14 cellular contexts compared by ENCODE assay signal in genomic region chr17:31697838-31698237, GRCh38.
"Had no signal": no experiment of that assay in that cellular context is flagged by ENCODE, and none has a peak within 500 bp of the region (broad histone marks: within the 10 kb centered on the region; RNA-seq: fewer than 3 reads in every experiment).

No MANE protein-coding gene starts in this region.

- H3K4me3 ChIP-seq: lung, prostate gland, uterus had no signal

- ATAC-seq: activated T-cell treated with anti-CD3 and anti-CD28 coated beads, Interleukin-2, amount 50 U/mL, for 4 hours; naive thymus-derived CD8-positive, alpha-beta T cell; sciatic nerve; T-helper 17 cell; WTC11 had no signal

- H3K4me1 Mint-ChIP-seq: activated CD4-positive, alpha-beta memory T cell treated with anti-CD3 and anti-CD28 coated beads, Interleukin-2, amount 10 ng/mL, durations not matched to agents 7 days and 5 days; naive thymus-derived CD8-positive, alpha-beta T cell; T-helper 17 cell had no signal

- H3K4me3 Mint-ChIP-seq: activated CD4-positive, alpha-beta memory T cell treated with anti-CD3 and anti-CD28 coated beads, Interleukin-2, amount 10 ng/mL, durations not matched to agents 7 days and 5 days; activated T-cell treated with anti-CD3 and anti-CD28 coated beads, Interleukin-2, amount 50 U/mL, for 4 hours; naive thymus-derived CD8-positive, alpha-beta T cell; T-helper 17 cell; WTC11 had no signal

- H3K9me3 Mint-ChIP-seq: activated CD4-positive, alpha-beta memory T cell treated with anti-CD3 and anti-CD28 coated beads, Interleukin-2, amount 10 ng/mL, durations not matched to agents 7 days and 5 days; activated T-cell treated with anti-CD3 and anti-CD28 coated beads, Interleukin-2, amount 50 U/mL, for 4 hours; naive thymus-derived CD8-positive, alpha-beta T cell; WTC11 had no signal

- DNase-seq: activated CD4-positive, alpha-beta memory T cell treated with anti-CD3 and anti-CD28 coated beads, Interleukin-2, amount 10 ng/mL, durations not matched to agents 7 days and 5 days; activated CD4-positive, alpha-beta T cell treated with anti-CD3 and anti-CD28 coated beads for 4 hours; activated effector memory CD4-positive, alpha-beta T cell treated with Interleukin-2 at 50 U/mL for 16 hours; activated naive CD4-positive, alpha-beta T cell treated with anti-CD3 and anti-CD28 coated beads, Interleukin-2, amount 50 U/mL, for 16 hours; activated T-cell treated with anti-CD3 and anti-CD28 coated beads, Interleukin-2, amount 50 U/mL, for 4 hours; naive thymus-derived CD8-positive, alpha-beta T cell; nucleus accumbens; stimulated activated CD4-positive, alpha-beta T cell treated with anti-CD3 and anti-CD28 coated beads, Interleukin-1b, Interleukin-23, amount 100 ng/mL, for 48 hours; T-helper 17 cell; uterus had no signal

- H3K36me3 ChIP-seq: prostate gland, uterus had no signal

- H3K9me3 ChIP-seq: prostate gland, uterus had no signal

- H3K27me3 ChIP-seq: uterus had no signal

- H3K27ac Mint-ChIP-seq: activated CD4-positive, alpha-beta memory T cell treated with anti-CD3 and anti-CD28 coated beads, Interleukin-2, amount 10 ng/mL, durations not matched to agents 7 days and 5 days; T-helper 17 cell; WTC11 had no signal

- H3K36me3 Mint-ChIP-seq: naive thymus-derived CD8-positive, alpha-beta T cell; WTC11 had no signal
